Comparison of ENCODE assay signal across 1 cellular context in the genomic region with DNA sequence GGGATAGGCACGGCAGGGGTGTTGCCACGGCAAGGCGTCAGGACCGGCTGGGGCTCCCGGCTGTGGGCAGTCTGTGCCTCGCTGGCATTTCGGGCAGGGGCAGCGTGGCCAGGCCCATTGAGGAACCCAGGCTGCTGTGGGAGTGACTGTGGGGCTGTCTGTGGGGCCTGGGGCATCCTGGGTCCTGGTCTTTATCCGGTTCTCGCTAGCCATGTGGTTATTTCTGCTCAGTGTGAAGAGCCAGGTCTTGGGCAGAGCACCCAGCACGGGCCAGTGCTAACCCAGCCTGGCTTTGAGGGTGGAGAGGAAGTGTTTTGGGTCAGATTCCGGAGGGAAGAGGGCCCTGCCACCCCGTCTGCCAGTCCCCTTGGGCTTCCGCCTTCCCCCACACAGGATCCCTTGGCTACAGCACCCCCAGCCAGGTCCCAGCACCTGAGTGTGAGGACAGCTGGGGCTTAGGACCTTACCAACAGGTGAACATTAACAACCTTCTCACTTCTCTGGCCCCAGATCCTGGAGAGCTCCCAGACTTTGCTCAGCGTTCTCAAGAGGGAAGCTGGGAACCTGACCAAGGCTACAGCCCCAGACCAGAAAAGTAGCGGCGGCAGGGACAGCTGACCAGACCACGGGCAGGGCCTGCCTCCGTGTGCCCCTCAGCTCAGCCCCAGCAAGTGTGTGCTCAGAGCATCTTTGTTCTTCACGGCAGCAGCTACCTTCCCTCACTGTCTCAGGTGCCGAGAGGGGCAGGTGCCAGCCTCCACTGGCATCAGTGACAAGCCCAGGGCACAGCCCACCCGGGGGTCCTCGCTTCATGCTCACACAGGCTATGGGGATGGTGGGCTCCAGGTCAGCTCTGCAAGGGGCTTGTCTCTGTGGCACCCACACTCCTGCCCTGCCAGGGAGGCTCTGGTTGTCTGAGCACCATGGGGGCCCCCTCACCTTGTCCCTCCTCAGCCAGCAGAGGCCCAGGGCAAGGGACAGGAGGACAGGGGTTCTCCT.
TF ChIP-seq lines count a peak whose summit lies in the region.

No MANE protein-coding gene starts in this region.

TF ChIP-seq in K562, 482 proteins besides CTCF, POLR2A, EP300 and RAD21:
- 0 out of 2 replicates have a peak, but pooled peaks have one; percentile 26 for TF ChIP-seq RUNX1 (IDR thresholded peaks at IDR 0.05; ENCODE audit: low read depth)
- peak; percentile 35; the same call in 1 of the 2 replicates for TF ChIP-seq POLR2G (IDR thresholded peaks at IDR 0.05; ENCODE audit: low read depth, low read length)
- no peak for TF ChIP-seq MYNN (IDR thresholded peaks at IDR 0.05)
- no peak for TF ChIP-seq MYNN (CRISPR knock-in tag; IDR thresholded peaks at IDR 0.05)
- no peak for TF ChIP-seq OTX1 (CRISPR knock-in tag; IDR thresholded peaks at IDR 0.05)
- TF ChIP-seq ZBTB11 (CRISPR knock-in tag; IDR thresholded peaks at IDR 0.05), result 0 out of 6 replicates have a peak, but pooled peaks of 1 of the 3 experiments have one; percentile 5
- no peak for TF ChIP-seq HDGF (IDR thresholded peaks at IDR 0.05)
- 0 out of 2 replicates have a peak, but pooled peaks have one; percentile 11 for TF ChIP-seq XRCC5 (IDR thresholded peaks at IDR 0.05; ENCODE audit: low read depth, low read length)
- 0 out of 2 replicates have a peak, but pooled peaks have one; percentile 45 for TF ChIP-seq NR2F6 (CRISPR knock-in tag; IDR thresholded peaks at IDR 0.05)
- TF ChIP-seq, protein P1, sequence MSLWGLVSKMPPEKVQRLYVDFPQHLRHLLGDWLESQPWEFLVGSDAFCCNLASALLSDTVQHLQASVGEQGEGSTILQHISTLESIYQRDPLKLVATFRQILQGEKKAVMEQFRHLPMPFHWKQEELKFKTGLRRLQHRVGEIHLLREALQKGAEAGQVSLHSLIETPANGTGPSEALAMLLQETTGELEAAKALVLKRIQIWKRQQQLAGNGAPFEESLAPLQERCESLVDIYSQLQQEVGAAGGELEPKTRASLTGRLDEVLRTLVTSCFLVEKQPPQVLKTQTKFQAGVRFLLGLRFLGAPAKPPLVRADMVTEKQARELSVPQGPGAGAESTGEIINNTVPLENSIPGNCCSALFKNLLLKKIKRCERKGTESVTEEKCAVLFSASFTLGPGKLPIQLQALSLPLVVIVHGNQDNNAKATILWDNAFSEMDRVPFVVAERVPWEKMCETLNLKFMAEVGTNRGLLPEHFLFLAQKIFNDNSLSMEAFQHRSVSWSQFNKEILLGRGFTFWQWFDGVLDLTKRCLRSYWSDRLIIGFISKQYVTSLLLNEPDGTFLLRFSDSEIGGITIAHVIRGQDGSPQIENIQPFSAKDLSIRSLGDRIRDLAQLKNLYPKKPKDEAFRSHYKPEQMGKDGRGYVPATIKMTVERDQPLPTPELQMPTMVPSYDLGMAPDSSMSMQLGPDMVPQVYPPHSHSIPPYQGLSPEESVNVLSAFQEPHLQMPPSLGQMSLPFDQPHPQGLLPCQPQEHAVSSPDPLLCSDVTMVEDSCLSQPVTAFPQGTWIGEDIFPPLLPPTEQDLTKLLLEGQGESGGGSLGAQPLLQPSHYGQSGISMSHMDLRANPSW (CRISPR knock-in tag; IDR thresholded peaks at IDR 0.05), result 0 out of 2 replicates have a peak, but pooled peaks have one; percentile 47
- TF ChIP-seq ZNF124 (CRISPR knock-in tag; IDR thresholded peaks at IDR 0.05), result 0 out of 2 replicates have a peak, but pooled peaks have one; percentile 18
- peak; percentile 79 for TF ChIP-seq SAP30 (IDR thresholded peaks at IDR 0.05; ENCODE audit: borderline replicate concordance, insufficient read depth, low read depth, low read length, poor library complexity, severe bottlenecking)
- TF ChIP-seq RBFOX2 (IDR thresholded peaks at IDR 0.05; ENCODE audit: low read depth, low read length), result 0 out of 2 replicates have a peak, but pooled peaks have one; percentile 13
- TF ChIP-seq CHD2 (IDR thresholded peaks at IDR 0.05; ENCODE audit: low read depth, low read length), result no peak
- 0 out of 2 replicates have a peak, but pooled peaks have one; percentile 13 for TF ChIP-seq E2F3 (CRISPR knock-in tag; IDR thresholded peaks at IDR 0.05)
